ENCODE assay signal across 1 cellular context in the genomic region with DNA sequence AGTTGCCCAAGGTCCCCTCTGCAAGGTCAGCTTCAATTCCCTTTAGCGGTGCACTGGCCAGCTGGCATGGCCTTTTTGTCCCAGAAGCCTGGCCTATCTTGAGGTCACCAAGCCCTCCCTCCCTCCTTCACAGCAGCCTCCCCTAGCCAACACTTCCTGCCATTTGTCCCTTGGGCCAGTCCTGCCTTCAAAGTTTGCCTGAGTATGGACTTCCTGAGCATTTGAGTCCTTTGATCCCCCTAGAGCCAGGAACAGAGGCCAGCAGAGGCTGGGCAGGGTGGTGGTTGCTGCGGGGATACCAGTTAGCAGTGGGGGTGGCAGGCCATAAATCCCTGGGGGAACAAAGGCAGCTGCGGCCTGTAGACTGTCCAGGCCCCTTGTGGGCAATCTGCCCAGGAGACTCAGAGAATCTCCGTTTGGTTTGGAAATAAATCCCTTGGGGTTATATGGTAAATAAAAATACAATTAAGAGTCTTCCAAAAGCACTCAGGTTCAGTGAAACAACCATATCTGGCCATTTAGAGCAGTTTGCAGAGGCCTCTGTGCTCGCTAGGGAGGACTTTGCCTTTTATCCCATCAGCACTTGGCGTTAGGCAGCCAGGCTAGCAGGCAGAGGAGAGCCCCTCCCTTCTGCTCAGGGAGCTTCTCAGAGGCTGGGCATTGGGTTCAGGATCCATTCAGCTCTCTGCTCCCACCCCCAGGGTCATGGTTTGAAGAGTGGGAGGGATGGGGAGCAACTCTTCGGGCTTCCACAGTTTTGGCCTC.
TF ChIP-seq lines count a peak whose summit lies in the region.

No MANE protein-coding gene starts in this region.

TF ChIP-seq in GM23338, 12 proteins besides CTCF, POLR2A, EP300 and RAD21 (continued from another document):
- TF ChIP-seq, protein P1, sequence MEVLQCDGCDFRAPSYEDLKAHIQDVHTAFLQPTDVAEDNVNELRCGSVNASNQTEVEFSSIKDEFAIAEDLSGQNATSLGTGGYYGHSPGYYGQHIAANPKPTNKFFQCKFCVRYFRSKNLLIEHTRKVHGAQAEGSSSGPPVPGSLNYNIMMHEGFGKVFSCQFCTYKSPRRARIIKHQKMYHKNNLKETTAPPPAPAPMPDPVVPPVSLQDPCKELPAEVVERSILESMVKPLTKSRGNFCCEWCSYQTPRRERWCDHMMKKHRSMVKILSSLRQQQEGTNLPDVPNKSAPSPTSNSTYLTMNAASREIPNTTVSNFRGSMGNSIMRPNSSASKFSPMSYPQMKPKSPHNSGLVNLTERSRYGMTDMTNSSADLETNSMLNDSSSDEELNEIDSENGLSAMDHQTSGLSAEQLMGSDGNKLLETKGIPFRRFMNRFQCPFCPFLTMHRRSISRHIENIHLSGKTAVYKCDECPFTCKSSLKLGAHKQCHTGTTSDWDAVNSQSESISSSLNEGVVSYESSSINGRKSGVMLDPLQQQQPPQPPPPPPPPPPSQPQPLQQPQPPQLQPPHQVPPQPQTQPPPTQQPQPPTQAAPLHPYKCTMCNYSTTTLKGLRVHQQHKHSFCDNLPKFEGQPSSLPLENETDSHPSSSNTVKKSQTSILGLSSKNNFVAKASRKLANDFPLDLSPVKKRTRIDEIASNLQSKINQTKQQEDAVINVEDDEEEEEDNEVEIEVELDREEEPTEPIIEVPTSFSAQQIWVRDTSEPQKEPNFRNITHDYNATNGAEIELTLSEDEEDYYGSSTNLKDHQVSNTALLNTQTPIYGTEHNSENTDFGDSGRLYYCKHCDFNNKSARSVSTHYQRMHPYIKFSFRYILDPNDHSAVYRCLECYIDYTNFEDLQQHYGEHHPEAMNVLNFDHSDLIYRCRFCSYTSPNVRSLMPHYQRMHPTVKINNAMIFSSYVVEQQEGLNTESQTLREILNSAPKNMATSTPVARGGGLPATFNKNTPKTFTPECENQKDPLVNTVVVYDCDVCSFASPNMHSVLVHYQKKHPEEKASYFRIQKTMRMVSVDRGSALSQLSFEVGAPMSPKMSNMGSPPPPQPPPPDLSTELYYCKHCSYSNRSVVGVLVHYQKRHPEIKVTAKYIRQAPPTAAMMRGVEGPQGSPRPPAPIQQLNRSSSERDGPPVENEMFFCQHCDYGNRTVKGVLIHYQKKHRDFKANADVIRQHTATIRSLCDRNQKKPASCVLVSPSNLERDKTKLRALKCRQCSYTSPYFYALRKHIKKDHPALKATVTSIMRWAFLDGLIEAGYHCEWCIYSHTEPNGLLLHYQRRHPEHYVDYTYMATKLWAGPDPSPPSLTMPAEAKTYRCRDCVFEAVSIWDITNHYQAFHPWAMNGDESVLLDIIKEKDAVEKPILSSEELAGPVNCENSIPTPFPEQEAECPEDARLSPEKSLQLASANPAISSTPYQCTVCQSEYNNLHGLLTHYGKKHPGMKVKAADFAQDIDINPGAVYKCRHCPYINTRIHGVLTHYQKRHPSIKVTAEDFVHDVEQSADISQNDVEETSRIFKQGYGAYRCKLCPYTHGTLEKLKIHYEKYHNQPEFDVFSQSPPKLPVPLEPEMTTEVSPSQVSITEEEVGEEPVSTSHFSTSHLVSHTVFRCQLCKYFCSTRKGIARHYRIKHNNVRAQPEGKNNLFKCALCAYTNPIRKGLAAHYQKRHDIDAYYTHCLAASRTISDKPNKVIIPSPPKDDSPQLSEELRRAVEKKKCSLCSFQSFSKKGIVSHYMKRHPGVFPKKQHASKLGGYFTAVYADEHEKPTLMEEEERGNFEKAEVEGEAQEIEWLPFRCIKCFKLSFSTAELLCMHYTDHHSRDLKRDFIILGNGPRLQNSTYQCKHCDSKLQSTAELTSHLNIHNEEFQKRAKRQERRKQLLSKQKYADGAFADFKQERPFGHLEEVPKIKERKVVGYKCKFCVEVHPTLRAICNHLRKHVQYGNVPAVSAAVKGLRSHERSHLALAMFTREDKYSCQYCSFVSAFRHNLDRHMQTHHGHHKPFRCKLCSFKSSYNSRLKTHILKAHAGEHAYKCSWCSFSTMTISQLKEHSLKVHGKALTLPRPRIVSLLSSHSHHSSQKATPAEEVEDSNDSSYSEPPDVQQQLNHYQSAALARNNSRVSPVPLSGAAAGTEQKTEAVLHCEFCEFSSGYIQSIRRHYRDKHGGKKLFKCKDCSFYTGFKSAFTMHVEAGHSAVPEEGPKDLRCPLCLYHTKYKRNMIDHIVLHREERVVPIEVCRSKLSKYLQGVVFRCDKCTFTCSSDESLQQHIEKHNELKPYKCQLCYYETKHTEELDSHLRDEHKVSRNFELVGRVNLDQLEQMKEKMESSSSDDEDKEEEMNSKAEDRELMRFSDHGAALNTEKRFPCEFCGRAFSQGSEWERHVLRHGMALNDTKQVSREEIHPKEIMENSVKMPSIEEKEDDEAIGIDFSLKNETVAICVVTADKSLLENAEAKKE (CRISPR knock-in tag; IDR thresholded peaks at IDR 0.05), result no peak
- no peak for TF ChIP-seq ZNF331 (CRISPR knock-in tag; IDR thresholded peaks at IDR 0.05; ENCODE audit: low read depth)
- no peak for TF ChIP-seq POLR2AphosphoS5 (IDR thresholded peaks at IDR 0.05; ENCODE audit: low read depth)
